In the genomic region with DNA sequence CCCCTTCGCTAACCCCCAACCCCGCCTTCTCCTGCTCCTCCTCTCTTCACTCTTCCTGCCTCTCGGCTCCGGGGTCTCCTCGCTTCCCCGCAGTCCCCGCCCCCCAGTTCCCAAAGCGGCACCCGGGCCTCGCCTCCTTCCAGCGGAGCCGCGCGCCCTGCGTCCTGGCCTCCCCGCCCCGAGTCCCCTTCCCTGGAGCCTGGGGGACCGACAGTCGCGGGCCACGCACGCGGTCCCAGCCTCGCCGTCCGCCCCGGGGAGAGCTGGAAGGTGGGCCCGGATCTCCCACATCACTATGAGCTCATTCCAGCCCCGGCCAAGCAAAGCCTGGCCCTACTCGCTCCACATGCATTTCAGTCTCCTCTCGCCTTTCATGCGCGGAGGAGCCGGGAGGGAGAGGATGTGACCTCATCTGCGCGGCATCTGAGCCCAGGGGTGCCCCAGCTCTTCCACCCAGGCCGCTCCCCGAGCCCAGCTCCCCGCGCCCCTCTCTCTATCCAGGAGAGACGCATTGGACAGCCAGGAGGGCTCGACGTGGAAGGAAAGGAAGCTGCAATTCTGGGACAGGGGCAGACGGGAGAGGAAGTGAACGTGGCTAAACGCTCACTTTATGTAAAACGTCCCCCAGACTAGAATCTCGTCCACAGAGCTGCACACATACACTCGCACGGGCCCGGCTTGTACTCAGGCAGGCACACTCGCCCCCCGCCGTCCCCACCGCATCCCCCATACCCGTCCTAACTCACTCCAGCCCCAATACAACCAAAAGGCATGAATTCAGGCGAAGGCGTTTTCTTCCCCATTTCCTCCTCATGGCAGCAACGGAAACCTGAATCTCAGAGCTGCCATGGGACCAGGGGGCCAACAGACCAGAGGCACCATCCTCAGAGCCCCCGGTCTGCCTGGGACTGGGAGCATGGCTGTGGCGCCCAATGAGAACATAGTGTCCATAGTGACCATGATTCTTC, we compare ENCODE assay signal across 7 cellular contexts.
DNase-seq lines count a peak whose midpoint lies in the region; ATAC-seq, FAIRE-seq and TF ChIP-seq lines count a peak whose summit lies in the region.

No MANE protein-coding gene starts in this region.

- peak; percentile 97 for FAIRE-seq in HTR-8/SVneo (lab: Jason Lieb, UNC)

- DNase-seq in HTR-8/SVneo (ENCODE audit: insufficient read length, low spot score) (peak; percentile 95), fibroblast of villous mesenchyme (ENCODE audit: low read depth) (peak; percentile 60), omental fat pad (ENCODE audit: low spot score) (no peak), type B pancreatic cell (ENCODE audit: extremely low spot score, unreplicated experiment) (peak; percentile 74)
- peak; percentile 25 to 27 for DNase-seq in activated T-helper 1 cell treated with anti-CD3 and anti-CD28 coated beads, Interleukin-2, amount 50 U/mL, for 16 hours (ENCODE audit: low read depth in 1 of 2, low spot score in 1 of 2)

- H3K27ac Mint-ChIP-seq in type B pancreatic cell: peak overlapping the region; percentile 79

- H3K9me3 Mint-ChIP-seq in type B pancreatic cell: no peaks in the 10 kb centered on the region

- H3K36me3 Mint-ChIP-seq in type B pancreatic cell: no peaks in the 10 kb centered on the region

- H3K27me3 Mint-ChIP-seq in type B pancreatic cell: peaks cover 45% of the 10 kb centered on the region

- ATAC-seq in GM19043 (IDR thresholded peaks at IDR 0.05; ENCODE audit: low read depth, unreplicated experiment) (peak; percentile 75), omental fat pad (ENCODE audit: low FRiP score) (peak; percentile 93), GM18873 (IDR thresholded peaks at IDR 0.05; ENCODE audit: low FRiP score, unreplicated experiment) (no peak)

- H3K4me3 Mint-ChIP-seq in type B pancreatic cell: peak overlapping the region; percentile 84

- TF ChIP-seq CTCF in fibroblast of villous mesenchyme (IDR thresholded peaks at IDR 0.05; ENCODE audit: insufficient read depth, low read depth, low read length) (no peak), omental fat pad (IDR thresholded peaks at IDR 0.05) (no peak), type B pancreatic cell (conservative IDR thresholded peaks at IDR 0.05) (no peak)

- peak overlapping the region; percentile 56 for H3K4me3 ChIP-seq in fibroblast of villous mesenchyme (ENCODE audit: low read depth, low read length)

- peaks cover 9% of the 10 kb centered on the region for H3K4me1 Mint-ChIP-seq in type B pancreatic cell (ENCODE audit: unreplicated experiment)
